In genomic region chr11:8746575-8746974, GRCh38 we compare ENCODE assay signal across 18 cellular contexts.
"Had no signal": no experiment of that assay in that cellular context is flagged by ENCODE, and none has a peak within 500 bp of the region (broad histone marks: within the 10 kb centered on the region; RNA-seq: fewer than 3 reads in every experiment).

No MANE protein-coding gene starts in this region.

- ATAC-seq: gastroesophageal sphincter had no signal

- H3K27ac Mint-ChIP-seq: type B pancreatic cell had no signal

- H3K27me3 Mint-ChIP-seq: type B pancreatic cell had no signal

- DNase-seq: effector memory CD4-positive, alpha-beta T cell; glutamatergic neuron; mammary epithelial cell; mucosa of descending colon; posterior cingulate gyrus; stimulated activated naive CD4-positive, alpha-beta T cell; stomach; substantia nigra had no signal

- H3K36me3 ChIP-seq: neutrophil, thoracic aorta had no signal

- H3K9me3 ChIP-seq: esophagus muscularis mucosa, gastroesophageal sphincter, mucosa of descending colon, neutrophil, right atrium auricular region, sigmoid colon, stomach, thoracic aorta had no signal

- H3K27ac ChIP-seq: epithelial cell of prostate, neutrophil, right atrium auricular region, skin epidermis, thoracic aorta had no signal

- H3K4me3 Mint-ChIP-seq: central memory CD8-positive, alpha-beta T cell; type B pancreatic cell had no signal

- H3K4me3 ChIP-seq: esophagus muscularis mucosa, gastroesophageal sphincter, mucosa of descending colon, right atrium auricular region, sigmoid colon, skin epidermis, stomach, thoracic aorta had no signal

- H3K27me3 ChIP-seq: esophagus muscularis mucosa, gastroesophageal sphincter, neutrophil, right atrium auricular region, sigmoid colon, stomach had no signal

- H3K4me1 Mint-ChIP-seq: central memory CD8-positive, alpha-beta T cell had no signal

- H3K9me3 Mint-ChIP-seq: central memory CD8-positive, alpha-beta T cell; type B pancreatic cell had no signal
